Comparison of ENCODE assay signal across 2 cellular contexts in the genomic region with DNA sequence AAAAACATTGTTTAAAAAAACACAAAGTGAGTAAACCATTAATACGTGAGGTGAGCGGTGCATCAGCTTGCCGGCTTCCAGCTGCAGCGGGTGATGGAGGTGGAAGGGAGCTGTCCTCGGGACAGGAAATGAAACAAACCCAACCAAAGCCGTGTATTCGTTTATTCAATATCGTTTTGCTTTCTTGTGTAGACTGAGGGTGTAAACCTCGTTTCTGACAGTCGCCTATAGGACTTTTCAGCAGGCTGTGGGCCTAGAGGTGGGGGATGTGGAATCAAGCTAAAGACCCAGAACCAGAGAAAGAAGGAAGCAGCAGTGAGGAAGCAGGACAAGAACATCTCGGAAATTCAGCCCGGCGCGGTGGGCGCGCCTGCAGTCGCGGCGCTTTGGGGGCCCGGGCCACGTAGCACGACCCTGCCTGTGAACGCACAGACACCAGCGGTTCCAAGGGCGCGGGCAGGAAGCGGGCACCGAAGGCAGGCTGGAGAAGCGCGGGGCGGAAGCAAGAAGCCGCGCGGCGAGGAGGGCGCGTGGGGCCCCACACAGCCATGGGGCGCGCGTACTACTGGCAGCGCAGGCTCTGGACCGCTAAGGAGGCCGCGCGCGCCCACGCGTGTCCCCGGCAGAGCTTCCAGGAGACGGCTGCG.
TF ChIP-seq lines count a peak whose summit lies in the region.

No MANE protein-coding gene starts in this region.

TF ChIP-seq in GM12878, 131 proteins besides CTCF, POLR2A, EP300 and RAD21 (continues in another document):
- TF ChIP-seq MYC (IDR thresholded peaks at IDR 0.05; ENCODE audit: insufficient read depth, insufficient read length, insufficient replicate concordance, low read length, severe bottlenecking) (peak; percentile 96), ZNF622 (IDR thresholded peaks at IDR 0.05) (no peak), RB1 (IDR thresholded peaks at IDR 0.05; ENCODE audit: borderline replicate concordance) (no peak), MEF2A (IDR thresholded peaks at IDR 0.05; ENCODE audit: insufficient read depth, low read depth, low read length) (no peak), IKZF2 (IDR thresholded peaks at IDR 0.05) (0 out of 4 replicates have a peak, but pooled peaks of 1 of the 2 experiments have one; percentile 3), ZBTB11 (CRISPR knock-in tag; IDR thresholded peaks at IDR 0.05) (no peak), TCF7 (IDR thresholded peaks at IDR 0.05; ENCODE audit: borderline replicate concordance) (no peak), NKRF (conservative IDR thresholded peaks at IDR 0.05) (peak; percentile 94), PKNOX1 (IDR thresholded peaks at IDR 0.05) (no peak), POU2F2 (IDR thresholded peaks at IDR 0.05; ENCODE audit: borderline replicate concordance, low read depth, low read length) (no peak), ASH2L (IDR thresholded peaks at IDR 0.05; ENCODE audit: borderline replicate concordance, low read depth) (no peak), ETV6 (conservative IDR thresholded peaks at IDR 0.05 in 1 of 2, IDR thresholded peaks at IDR 0.05 in 1 of 2; ENCODE audit: borderline replicate concordance in 1 of 2, low read depth in 1 of 2) (peak in 1 of 2 experiments; percentile 18; a peak in 1 of 4 replicates), MXI1 (IDR thresholded peaks at IDR 0.05; ENCODE audit: low read depth, low read length) (no peak), POLR2AphosphoS5 (IDR thresholded peaks at IDR 0.05; ENCODE audit: low read length) (peak; percentile 9; the same call in 1 of the 2 replicates), SMAD5 (IDR thresholded peaks at IDR 0.05; ENCODE audit: low read depth) (no peak), RUNX3 (IDR thresholded peaks at IDR 0.05; ENCODE audit: low read length) (no peak)

TF ChIP-seq in HepG2, 621 proteins besides CTCF, POLR2A, EP300 and RAD21:
- TF ChIP-seq ZNF563 (CRISPR knock-in tag; IDR thresholded peaks at IDR 0.05): 0 out of 2 replicates have a peak, but pooled peaks have one; percentile 5
- no peak for TF ChIP-seq GATAD2A (CRISPR knock-in tag; IDR thresholded peaks at IDR 0.05)
- peak; percentile 62; the same call in 1 of the 2 replicates for TF ChIP-seq WIZ (CRISPR knock-in tag; IDR thresholded peaks at IDR 0.05)
- no peak for TF ChIP-seq GPBP1L1 (CRISPR knock-in tag; IDR thresholded peaks at IDR 0.05)
- no peak for TF ChIP-seq ZBTB40 (IDR thresholded peaks at IDR 0.05)
- TF ChIP-seq ZBTB40 (CRISPR knock-in tag; IDR thresholded peaks at IDR 0.05): peak; percentile 1; the same call in 1 of the 2 replicates
- TF ChIP-seq HOMEZ (CRISPR knock-in tag; IDR thresholded peaks at IDR 0.05; ENCODE audit: low read depth): 0 out of 2 replicates have a peak, but pooled peaks have one; percentile 38
- TF ChIP-seq ZNF441 (CRISPR knock-in tag; IDR thresholded peaks at IDR 0.05; ENCODE audit: borderline replicate concordance): peak; percentile 0; the same call in 1 of the 2 replicates
- TF ChIP-seq ZBTB38 (CRISPR knock-in tag; IDR thresholded peaks at IDR 0.05): peak; percentile 83; the same call in 1 of the 2 replicates
- TF ChIP-seq, protein P1, sequence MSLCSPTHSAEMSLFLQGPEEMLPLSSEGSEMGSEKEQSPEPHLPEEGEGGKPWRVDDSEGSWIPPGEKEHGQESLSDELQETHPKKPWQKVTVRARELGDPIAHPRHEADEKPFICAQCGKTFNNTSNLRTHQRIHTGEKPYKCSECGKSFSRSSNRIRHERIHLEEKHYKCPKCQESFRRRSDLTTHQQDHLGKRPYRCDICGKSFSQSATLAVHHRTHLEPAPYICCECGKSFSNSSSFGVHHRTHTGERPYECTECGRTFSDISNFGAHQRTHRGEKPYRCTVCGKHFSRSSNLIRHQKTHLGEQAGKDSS (CRISPR knock-in tag; IDR thresholded peaks at IDR 0.05; ENCODE audit: borderline replicate concordance, low read depth): 0 out of 2 replicates have a peak, but pooled peaks have one; percentile 2
